ENCODE assay signal across 8 cellular contexts in genomic region chr5:177491429-177491945, GRCh38. TPM values are rescaled to one million over a fixed set of nuclear protein-coding genes. Genes with fewer than 3 reads are reported as not detected.
DNase-seq lines count a peak whose midpoint lies in the region; ATAC-seq, FAIRE-seq and TF ChIP-seq lines count a peak whose summit lies in the region.

No MANE protein-coding gene starts in this region.

- FAIRE-seq in GM19239 (lab: Jason Lieb, UNC): no peak

- TF ChIP-seq CTCF in cardiac muscle cell (IDR thresholded peaks at IDR 0.05; ENCODE audit: low read depth, low read length) (peak; percentile 66), gastrocnemius medialis (IDR thresholded peaks at IDR 0.05 in 4 of 5, conservative IDR thresholded peaks at IDR 0.05 in 1 of 5) (peak; percentile 49 to 93 (median 77))

- intact Hi-C loops in Right ventricle myocardium inferior (cut with DNase I) (no loop called here), gastrocnemius medialis (cut with DNase I; ENCODE audit: low total_unique reads) (no loop called here)

- peaks cover 26% of the 10 kb centered on the region for H3K4me1 ChIP-seq in cardiac muscle cell (ENCODE audit: low read depth)
- peaks cover 42 to 52% of the 10 kb centered on the region in 2 donors for H3K4me1 ChIP-seq in gastrocnemius medialis

- in situ Hi-C loops in gastrocnemius medialis (cut with MboI; ENCODE audit: low sequenced_read_pairs in 4 of 4): no loop called here

- H3K27me3 ChIP-seq in cardiac muscle cell (no peaks in the 10 kb centered on the region), gastrocnemius medialis (no peaks in the 10 kb centered on the region)

- no peak overlapping the region for H3K27ac ChIP-seq in cardiac muscle cell
- peak overlapping the region; percentile 33 to 98 (median 96) for H3K27ac ChIP-seq in gastrocnemius medialis

- H3K36me3 ChIP-seq in cardiac muscle cell (peaks cover 43% of the 10 kb centered on the region), gastrocnemius medialis (peaks cover 0 to 48% of the 10 kb centered on the region in 2 donors)

- ATAC-seq in Right ventricle myocardium inferior: no peak
- ATAC-seq in gastrocnemius medialis: no peak
- ATAC-seq in GM18517 (IDR thresholded peaks at IDR 0.05; ENCODE audit: unreplicated experiment): no peak
- no peak for ATAC-seq in HG03442 (IDR thresholded peaks at IDR 0.05; ENCODE audit: unreplicated experiment)

- no peaks in the 10 kb centered on the region for H3K9me3 ChIP-seq in cardiac muscle cell (ENCODE audit: low read depth)
- H3K9me3 ChIP-seq in gastrocnemius medialis: no peaks in the 10 kb centered on the region

- no peak for TF ChIP-seq POLR2A in erythroblast (IDR thresholded peaks at IDR 0.05; ENCODE audit: low read length)
- no peak for TF ChIP-seq POLR2A in gastrocnemius medialis (IDR thresholded peaks at IDR 0.05)

- peak; percentile 61 to 88 for DNase-seq in cardiac muscle cell (ENCODE audit: low read depth in 1 of 2, low spot score in 1 of 2)
- no peak for DNase-seq in Right ventricle myocardium inferior (ENCODE audit: missing footprints)
- DNase-seq in RPMI8226: peak; percentile 35
- DNase-seq in erythroblast (lab: John Stamatoyannopoulos, UW): peak; percentile 84 to 85
- no peak for DNase-seq in gastrocnemius medialis
- no peak for DNase-seq in GM19239 (ENCODE audit: insufficient read length, low spot score)

- no peak overlapping the region for H3K4me3 ChIP-seq in cardiac muscle cell
- no peak overlapping the region for H3K4me3 ChIP-seq in gastrocnemius medialis

RNA-seq across cellular contexts. Expression of gene PDLIM7, which starts 5.9 kb away (rescaled TPM):
- total RNA-seq in cardiac muscle cell: 165 and 255 TPM in 2 replicates
- 328 and 537 TPM in 2 replicates for polyA plus RNA-seq in cardiac muscle cell
- total RNA-seq in Right ventricle myocardium inferior: 43.1 TPM
- total RNA-seq in gastrocnemius medialis: 100 to 1,000 TPM; 132 to 244 (median 220) TPM

RNA-seq across cellular contexts. Expression of gene DBN1, which starts 18.1 kb away (rescaled TPM):
- total RNA-seq in cardiac muscle cell (258 and 295 TPM in 2 replicates), Right ventricle myocardium inferior (32.2 TPM), gastrocnemius medialis (10 to 100 TPM; 16.3 to 27.5 (median 23.2) TPM)
- polyA plus RNA-seq in cardiac muscle cell: 147 and 185 TPM in 2 replicates

RNA-seq across cellular contexts. Expression of gene DOK3, which starts 18.1 kb away (rescaled TPM):
- 2.4 and 6.0 TPM in 2 replicates for total RNA-seq in cardiac muscle cell
- 0.95 and 3.7 TPM in 2 replicates for polyA plus RNA-seq in cardiac muscle cell
- 4.4 TPM for total RNA-seq in Right ventricle myocardium inferior
- total RNA-seq in gastrocnemius medialis: 1 to 10 TPM; 2.1 to 5.1 (median 2.9) TPM

RNA-seq across cellular contexts. Expression of gene DDX41, which starts 25.3 kb away (rescaled TPM):
- 183 and 223 TPM in 2 replicates for total RNA-seq in cardiac muscle cell
- 107 and 109 TPM in 2 replicates for polyA plus RNA-seq in cardiac muscle cell
- total RNA-seq in Right ventricle myocardium inferior: 30.1 TPM
- total RNA-seq in gastrocnemius medialis: 100 to 1,000 TPM in 1 of 4 donors, 10 to 100 TPM in 3; 47.1 to 105 (median 62.3) TPM

RNA-seq across cellular contexts. Expression of gene PRR7, which starts 44.9 kb away (rescaled TPM):
- total RNA-seq in cardiac muscle cell (26.4 and 29.0 TPM in 2 replicates), Right ventricle myocardium inferior (1.4 TPM), gastrocnemius medialis (1 to 10 TPM in 2 of 4 donors, under 1 TPM in 1, not detected in 1; 0.63 to 2.0 (median 1.4) TPM)
- polyA plus RNA-seq in cardiac muscle cell: 27.1 and 29.2 TPM in 2 replicates

Comparison
In these comparisons a context has a peak if more than half of its experiments do, and no peak if none do; other contexts are left out.
1. DNase-seq: peak in cardiac muscle cell (2 of 2), RPMI8226 (single experiment) and erythroblast (2 of 2); none in Right ventricle myocardium inferior (single experiment), gastrocnemius medialis (0 of 2) and GM19239 (single experiment).